In genomic region chr12:1347294-1347693, GRCh38 we compare ENCODE assay signal across 21 cellular contexts.
DNase-seq lines count a peak whose midpoint lies in the region; ATAC-seq, FAIRE-seq and TF ChIP-seq lines count a peak whose summit lies in the region.
"Had no signal": no experiment of that assay in that cellular context is flagged by ENCODE, and none has a peak within 500 bp of the region (broad histone marks: within the 10 kb centered on the region; RNA-seq: fewer than 3 reads in every experiment).

No MANE protein-coding gene starts in this region.

- H3K4me3 Mint-ChIP-seq in Calu3 (ENCODE audit: low read depth, unreplicated experiment) = peak overlapping the region; percentile 43
- H3K4me3 Mint-ChIP-seq in activated CD8-positive, alpha-beta memory T cell treated with anti-CD3 and anti-CD28 coated beads, Interleukin-2, amount 10 ng/mL, durations not matched to agents 7 days and 5 days = no peak overlapping the region
- H3K4me3 Mint-ChIP-seq: B cell; CD4-positive, CD25-positive, alpha-beta regulatory T cell; CD8-positive, alpha-beta T cell; HFFc6 had no signal

- no peak for DNase-seq in Calu3
- DNase-seq in MV-4-11 (lab: John Stamatoyannopoulos, UW) = peak; percentile 2
- no peak for DNase-seq in frontal cortex (ENCODE audit: low spot score in 2 of 2)
- no peak for DNase-seq in amygdala (lab: John Stamatoyannopoulos, UW)
- DNase-seq in activated CD8-positive, alpha-beta memory T cell treated with anti-CD3 and anti-CD28 coated beads, Interleukin-2, amount 10 ng/mL, durations not matched to agents 7 days and 5 days = no peak
- DNase-seq in LoVo (ENCODE audit: low spot score) = no peak
- DNase-seq: 8988T; Caco-2; CD4-positive, CD25-positive, alpha-beta regulatory T cell; CD8-positive, alpha-beta T cell; DMS 273 treated with DMSO at 0.1 percent for 48 hours; DMS79; EL; GF-D8; GOT3; HFFc6 had no signal

- H3K4me1 Mint-ChIP-seq in Calu3 (ENCODE audit: low read depth, unreplicated experiment) = peaks cover 28% of the 10 kb centered on the region
- peaks cover 2% of the 10 kb centered on the region for H3K4me1 Mint-ChIP-seq in activated CD8-positive, alpha-beta memory T cell treated with anti-CD3 and anti-CD28 coated beads, Interleukin-2, amount 10 ng/mL, durations not matched to agents 7 days and 5 days

- intact Hi-C loops in Calu3 (cut with micrococcal nuclease; ENCODE audit: unreplicated experiment) = loop anchor here (10.0 kb wide), 3 partner anchors 132 to 232 kb away; no protein-coding TSS in a partner anchor

- H3K27ac Mint-ChIP-seq in Calu3 (ENCODE audit: unreplicated experiment) = no peak overlapping the region
- H3K27ac Mint-ChIP-seq in activated CD8-positive, alpha-beta memory T cell treated with anti-CD3 and anti-CD28 coated beads, Interleukin-2, amount 10 ng/mL, durations not matched to agents 7 days and 5 days = no peak overlapping the region
- H3K27ac Mint-ChIP-seq: B cell; CD8-positive, alpha-beta T cell; HFFc6 had no signal

- no TSS peak for BruUV-seq in Calu3 (replicated peaks; lab: Mats Ljungman, UMichigan)

- no peak for TF ChIP-seq CTCF in Calu3 (IDR thresholded peaks at IDR 0.05; ENCODE audit: unreplicated experiment)

- H3K27me3 Mint-ChIP-seq in Calu3 (ENCODE audit: unreplicated experiment) = no peaks in the 10 kb centered on the region
- no peaks in the 10 kb centered on the region for H3K27me3 Mint-ChIP-seq in activated CD8-positive, alpha-beta memory T cell treated with anti-CD3 and anti-CD28 coated beads, Interleukin-2, amount 10 ng/mL, durations not matched to agents 7 days and 5 days
- H3K27me3 Mint-ChIP-seq: B cell; CD4-positive, CD25-positive, alpha-beta regulatory T cell had no signal

- peaks cover 5% of the 10 kb centered on the region for H3K36me3 Mint-ChIP-seq in Calu3 (ENCODE audit: insufficient read depth, unreplicated experiment)
- no peaks in the 10 kb centered on the region for H3K36me3 Mint-ChIP-seq in activated CD8-positive, alpha-beta memory T cell treated with anti-CD3 and anti-CD28 coated beads, Interleukin-2, amount 10 ng/mL, durations not matched to agents 7 days and 5 days

- no peaks in the 10 kb centered on the region for H3K9me3 Mint-ChIP-seq in Calu3 (ENCODE audit: low read depth, unreplicated experiment)
- H3K9me3 Mint-ChIP-seq in activated CD8-positive, alpha-beta memory T cell treated with anti-CD3 and anti-CD28 coated beads, Interleukin-2, amount 10 ng/mL, durations not matched to agents 7 days and 5 days (ENCODE audit: low read depth) = no peaks in the 10 kb centered on the region
- H3K9me3 Mint-ChIP-seq: CD4-positive, CD25-positive, alpha-beta regulatory T cell; CD8-positive, alpha-beta T cell; HFFc6 had no signal

- no peak for ATAC-seq in activated CD8-positive, alpha-beta memory T cell treated with anti-CD3 and anti-CD28 coated beads, Interleukin-2, amount 10 ng/mL, durations not matched to agents 7 days and 5 days
- ATAC-seq: CD8-positive, alpha-beta T cell had no signal

- peak; percentile 19 for FAIRE-seq in A204.1 (lab: Jason Lieb, UNC)
- FAIRE-seq in frontal cortex (lab: Jason Lieb, UNC) = peak; percentile 52
- FAIRE-seq: D721Med, GM12891, GM18507 had no signal

- CTCF ChIA-PET in Calu3 (lab: Charles Lee) = no interaction called here
- CTCF ChIA-PET in activated CD8-positive, alpha-beta memory T cell treated with anti-CD3 and anti-CD28 coated beads, Interleukin-2, amount 10 ng/mL, durations not matched to agents 7 days and 5 days (lab: Charles Lee) = no interaction called here
